In genomic region chr3:150022406-150023238, GRCh38 we compare ENCODE assay signal across 10 cellular contexts. TPM values are rescaled to one million over a fixed set of nuclear protein-coding genes. Genes with fewer than 3 reads are reported as not detected.
DNase-seq lines count a peak whose midpoint lies in the region; ATAC-seq and TF ChIP-seq lines count a peak whose summit lies in the region.
"Had no signal": no experiment of that assay in that cellular context is flagged by ENCODE, and none has a peak within 500 bp of the region (broad histone marks: within the 10 kb centered on the region; RNA-seq: fewer than 3 reads in every experiment).

No MANE protein-coding gene starts in this region.

- H3K9me2 ChIP-seq in Karpas-422 (replicated peaks; ENCODE audit: insufficient read depth, low read length), result no peaks in the 10 kb centered on the region

- POLR2A ChIA-PET in activated CD4-positive, alpha-beta T cell treated with anti-CD3 and anti-CD28 coated beads for 36 hours (lab: Charles Lee), result no interaction called here

- peaks cover 16% of the 10 kb centered on the region for H3K9me3 Mint-ChIP-seq in activated CD4-positive, alpha-beta T cell treated with anti-CD3 and anti-CD28 coated beads for 36 hours (ENCODE audit: low read depth)

- H4K20me1 ChIP-seq in Karpas-422 (ENCODE audit: insufficient read depth, low read depth, low read length), result no peaks in the 10 kb centered on the region

- H3K36me3 ChIP-seq in BE2C (no peaks in the 10 kb centered on the region), Karpas-422 (ENCODE audit: insufficient read depth, low read length) (no peaks in the 10 kb centered on the region), colonic mucosa (no peaks in the 10 kb centered on the region), ascending aorta (no peaks in the 10 kb centered on the region)

- intact Hi-C loops in colonic mucosa (cut with DNase I), result no loop called here
- intact Hi-C loops in activated CD4-positive, alpha-beta T cell treated with anti-CD3 and anti-CD28 coated beads for 36 hours (cut with DNase I, micrococcal nuclease), result no loop called here
- intact Hi-C loops in ascending aorta (cut with DNase I), result no loop called here

- H3K9me3 ChIP-seq in BE2C, result no peaks in the 10 kb centered on the region
- no peaks in the 10 kb centered on the region for H3K9me3 ChIP-seq in Karpas-422 (ENCODE audit: low read length)
- H3K9me3 ChIP-seq in colonic mucosa, result no peaks in the 10 kb centered on the region
- H3K9me3 ChIP-seq in ascending aorta, result peaks cover 0 to 15% of the 10 kb centered on the region in 2 donors

- no peaks in the 10 kb centered on the region for H3K4me1 Mint-ChIP-seq in activated CD4-positive, alpha-beta T cell treated with anti-CD3 and anti-CD28 coated beads for 36 hours
- H3K4me1 Mint-ChIP-seq: CD8-positive, alpha-beta memory T cell; nephron had no signal

- H3K27me3 ChIP-seq in BE2C (no peaks in the 10 kb centered on the region), Karpas-422 (ENCODE audit: low read length) (no peaks in the 10 kb centered on the region), colonic mucosa (no peaks in the 10 kb centered on the region), ascending aorta (no peaks in the 10 kb centered on the region)

- H3K36me3 Mint-ChIP-seq in activated CD4-positive, alpha-beta T cell treated with anti-CD3 and anti-CD28 coated beads for 36 hours (ENCODE audit: low read depth), result no peaks in the 10 kb centered on the region
- H3K36me3 Mint-ChIP-seq: CD8-positive, alpha-beta memory T cell had no signal

- H3K9ac ChIP-seq in Karpas-422 (ENCODE audit: low read length) (peak overlapping the region; percentile 39), colonic mucosa (ENCODE audit: low read depth in 2 of 2, low read length in 2 of 2) (no peak overlapping the region)

- DNase-seq in BE2C (peak; percentile 49), Karpas-422 (peak; percentile 82), colonic mucosa (peak; percentile 53), ascending aorta (ENCODE audit: low spot score in 2 of 2) (no peak), OCI-M2 (lab: John Stamatoyannopoulos, UW; ENCODE audit: unreplicated experiment) (no peak), T-helper 9 cell (no peak)
- no peak for DNase-seq in activated CD4-positive, alpha-beta T cell treated with anti-CD3 and anti-CD28 coated beads for 36 hours
- DNase-seq: CD8-positive, alpha-beta memory T cell had no signal

- no peak for TF ChIP-seq CTCF in BE2C (IDR thresholded peaks at IDR 0.05; ENCODE audit: low read depth, low read length)
- no peak for TF ChIP-seq CTCF in colonic mucosa (IDR thresholded peaks at IDR 0.05)
- TF ChIP-seq CTCF in ascending aorta (IDR thresholded peaks at IDR 0.05), result no peak

- H3K79me2 ChIP-seq in Karpas-422 (ENCODE audit: low read length), result no peaks in the 10 kb centered on the region

- H3K27me3 Mint-ChIP-seq in activated CD4-positive, alpha-beta T cell treated with anti-CD3 and anti-CD28 coated beads for 36 hours, result peaks cover 33% of the 10 kb centered on the region

- peak; percentile 92 for ATAC-seq in GM21529 (IDR thresholded peaks at IDR 0.05; ENCODE audit: unreplicated experiment)
- ATAC-seq in activated CD4-positive, alpha-beta T cell treated with anti-CD3 and anti-CD28 coated beads for 36 hours, result no peak

- no peak overlapping the region for H3K27ac ChIP-seq in Karpas-422 (ENCODE audit: low read length)
- H3K27ac ChIP-seq in colonic mucosa, result no peak overlapping the region
- H3K27ac ChIP-seq in ascending aorta, result no peak overlapping the region

- H3K4me2 ChIP-seq in Karpas-422 (ENCODE audit: low read depth, low read length, poor library complexity, severe bottlenecking), result peak overlapping the region; percentile 49

- no peak overlapping the region for H3K4me3 ChIP-seq in BE2C (ENCODE audit: low read depth, low read length)
- peak overlapping the region; percentile 34; the same call in 1 of the 2 replicates for H3K4me3 ChIP-seq in Karpas-422 (ENCODE audit: low read length)
- H3K4me3 ChIP-seq in colonic mucosa, result no peak overlapping the region
- no peak overlapping the region for H3K4me3 ChIP-seq in ascending aorta

- CTCF ChIA-PET in activated CD4-positive, alpha-beta T cell treated with anti-CD3 and anti-CD28 coated beads for 36 hours (lab: Charles Lee), result interaction anchor here (0.8 to 1.2 kb wide), 2 partner anchors 13 to 95 kb away, joined by 3 read pairs; no protein-coding TSS in a partner anchor

- H3K27ac Mint-ChIP-seq in activated CD4-positive, alpha-beta T cell treated with anti-CD3 and anti-CD28 coated beads for 36 hours, result no peak overlapping the region
- H3K27ac Mint-ChIP-seq: CD8-positive, alpha-beta memory T cell; nephron had no signal

- no peaks in the 10 kb centered on the region; the same call in 1 of the 2 replicates for H3K4me1 ChIP-seq in BE2C
- H3K4me1 ChIP-seq in Karpas-422 (ENCODE audit: low read length), result peaks cover 31% of the 10 kb centered on the region
- H3K4me1 ChIP-seq in colonic mucosa, result no peaks in the 10 kb centered on the region
- no peaks in the 10 kb centered on the region for H3K4me1 ChIP-seq in ascending aorta

- no peak overlapping the region; the same call in 1 of the 2 replicates for H2AFZ ChIP-seq in Karpas-422 (ENCODE audit: low read length)

- H3K4me3 Mint-ChIP-seq in activated CD4-positive, alpha-beta T cell treated with anti-CD3 and anti-CD28 coated beads for 36 hours, result no peak overlapping the region
- H3K4me3 Mint-ChIP-seq: CD8-positive, alpha-beta memory T cell; nephron had no signal

RNA-seq across cellular contexts. Expression of gene PFN2, which starts 51.9 kb away (rescaled TPM):
- 84.8 TPM for polyA plus RNA-seq in BE2C (2012; ENCODE audit: insufficient read depth, insufficient read length, low read depth)
- total RNA-seq in Karpas-422 (2014; rRNA removed; shearing (Covaris generic); ENCODE audit: low replicate concordance), result 90.2 and 137 TPM in 2 replicates
- total RNA-seq in colonic mucosa (10 to 100 TPM; 35.7 to 40.3 TPM), ascending aorta (19.3 TPM)
- 1 to 10 TPM; 3.6 to 4.3 TPM for total RNA-seq in activated CD4-positive, alpha-beta T cell treated with anti-CD3 and anti-CD28 coated beads for 36 hours

Comparison
In these comparisons a context has a peak if more than half of its experiments do, and no peak if none do; other contexts are left out.
1. DNase-seq: peak in BE2C (single experiment), Karpas-422 (single experiment) and colonic mucosa (single experiment); none in activated CD4-positive, alpha-beta T cell treated with anti-CD3 and anti-CD28 coated beads for 36 hours (single experiment), ascending aorta (0 of 2), OCI-M2 (single experiment) and T-helper 9 cell (single experiment).